ENCODE assay signal across 2 cellular contexts in genomic region chr22:40720538-40721256, GRCh38.
TF ChIP-seq lines count a peak whose summit lies in the region.

No MANE protein-coding gene starts in this region.

TF ChIP-seq in HEK293, 187 proteins besides CTCF, POLR2A, EP300 and RAD21 (continued from another document and continues in another):
- peak; percentile 15; the same call in 1 of the 2 replicates for TF ChIP-seq SP3 (tag by site-specific recombination; IDR thresholded peaks at IDR 0.05)
- TF ChIP-seq YY1 (tag by site-specific recombination; IDR thresholded peaks at IDR 0.05), result no peak
- TF ChIP-seq ZNF558 (tag by site-specific recombination; IDR thresholded peaks at IDR 0.05), result peak; percentile 67; the same call in 1 of the 2 replicates
- TF ChIP-seq WT1 (tag by site-specific recombination; IDR thresholded peaks at IDR 0.05), result peak; percentile 89
- no peak for TF ChIP-seq ZNF221 (tag by site-specific recombination; IDR thresholded peaks at IDR 0.05; ENCODE audit: borderline replicate concordance)
- 0 out of 2 replicates have a peak, but pooled peaks have one; percentile 12 for TF ChIP-seq ZNF10 (tag by site-specific recombination; IDR thresholded peaks at IDR 0.05)
- TF ChIP-seq, protein P1, sequence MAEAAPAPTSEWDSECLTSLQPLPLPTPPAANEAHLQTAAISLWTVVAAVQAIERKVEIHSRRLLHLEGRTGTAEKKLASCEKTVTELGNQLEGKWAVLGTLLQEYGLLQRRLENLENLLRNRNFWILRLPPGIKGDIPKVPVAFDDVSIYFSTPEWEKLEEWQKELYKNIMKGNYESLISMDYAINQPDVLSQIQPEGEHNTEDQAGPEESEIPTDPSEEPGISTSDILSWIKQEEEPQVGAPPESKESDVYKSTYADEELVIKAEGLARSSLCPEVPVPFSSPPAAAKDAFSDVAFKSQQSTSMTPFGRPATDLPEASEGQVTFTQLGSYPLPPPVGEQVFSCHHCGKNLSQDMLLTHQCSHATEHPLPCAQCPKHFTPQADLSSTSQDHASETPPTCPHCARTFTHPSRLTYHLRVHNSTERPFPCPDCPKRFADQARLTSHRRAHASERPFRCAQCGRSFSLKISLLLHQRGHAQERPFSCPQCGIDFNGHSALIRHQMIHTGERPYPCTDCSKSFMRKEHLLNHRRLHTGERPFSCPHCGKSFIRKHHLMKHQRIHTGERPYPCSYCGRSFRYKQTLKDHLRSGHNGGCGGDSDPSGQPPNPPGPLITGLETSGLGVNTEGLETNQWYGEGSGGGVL (tag by site-specific recombination; IDR thresholded peaks at IDR 0.05), result peak; percentile 62; the same call in 1 of the 2 replicates
- TF ChIP-seq, protein P2, sequence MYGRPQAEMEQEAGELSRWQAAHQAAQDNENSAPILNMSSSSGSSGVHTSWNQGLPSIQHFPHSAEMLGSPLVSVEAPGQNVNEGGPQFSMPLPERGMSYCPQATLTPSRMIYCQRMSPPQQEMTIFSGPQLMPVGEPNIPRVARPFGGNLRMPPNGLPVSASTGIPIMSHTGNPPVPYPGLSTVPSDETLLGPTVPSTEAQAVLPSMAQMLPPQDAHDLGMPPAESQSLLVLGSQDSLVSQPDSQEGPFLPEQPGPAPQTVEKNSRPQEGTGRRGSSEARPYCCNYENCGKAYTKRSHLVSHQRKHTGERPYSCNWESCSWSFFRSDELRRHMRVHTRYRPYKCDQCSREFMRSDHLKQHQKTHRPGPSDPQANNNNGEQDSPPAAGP (tag by site-specific recombination; IDR thresholded peaks at IDR 0.05), result peak; percentile 79; the same call in 1 of the 2 replicates
- TF ChIP-seq ZNF501 (tag by site-specific recombination; IDR thresholded peaks at IDR 0.05), result no peak
- no peak for TF ChIP-seq ZNF292 (tag by site-specific recombination; IDR thresholded peaks at IDR 0.05; ENCODE audit: borderline replicate concordance, low read depth)
- no peak for TF ChIP-seq ZNF701 (tag by site-specific recombination; IDR thresholded peaks at IDR 0.05)
- TF ChIP-seq BCL11B (tag by site-specific recombination; IDR thresholded peaks at IDR 0.05; ENCODE audit: low read depth), result peak; percentile 51; the same call in 1 of the 2 replicates
- peak; percentile 63 for TF ChIP-seq EGR2 (tag by site-specific recombination; IDR thresholded peaks at IDR 0.05; ENCODE audit: low read depth)
- no peak for TF ChIP-seq ZNF37A (tag by site-specific recombination; IDR thresholded peaks at IDR 0.05)
- no peak for TF ChIP-seq ZNF677 (tag by site-specific recombination; IDR thresholded peaks at IDR 0.05)
- peak; percentile 75 for TF ChIP-seq GLIS1 (tag by site-specific recombination; IDR thresholded peaks at IDR 0.05)
- TF ChIP-seq ZNF449 (tag by site-specific recombination; IDR thresholded peaks at IDR 0.05), result peak; percentile 49; the same call in 1 of the 2 replicates
- peak; percentile 55; the same call in 1 of the 2 replicates for TF ChIP-seq ZBTB21 (tag by site-specific recombination; IDR thresholded peaks at IDR 0.05)
- no peak for TF ChIP-seq ZNF138 (tag by site-specific recombination; IDR thresholded peaks at IDR 0.05; ENCODE audit: borderline replicate concordance)
- no peak for TF ChIP-seq ZNF549 (tag by site-specific recombination; IDR thresholded peaks at IDR 0.05)
- peak; percentile 70 for TF ChIP-seq INSM2 (tag by site-specific recombination; IDR thresholded peaks at IDR 0.05)
- no peak for TF ChIP-seq ZNF266 (tag by site-specific recombination; IDR thresholded peaks at IDR 0.05; ENCODE audit: low read depth)
- peak; percentile 71 for TF ChIP-seq ZFHX2 (tag by site-specific recombination; conservative IDR thresholded peaks at IDR 0.05)
- peak; percentile 97 for TF ChIP-seq ZEB2 (tag by site-specific recombination; IDR thresholded peaks at IDR 0.05)
- peak; percentile 66 for TF ChIP-seq ZBTB8A (tag by site-specific recombination; IDR thresholded peaks at IDR 0.05)
- peak; percentile 77 for TF ChIP-seq IKZF3 (tag by site-specific recombination; IDR thresholded peaks at IDR 0.05)
- TF ChIP-seq ZNF561 (tag by site-specific recombination; IDR thresholded peaks at IDR 0.05; ENCODE audit: borderline replicate concordance), result peak; percentile 66; the same call in 1 of the 2 replicates
- TF ChIP-seq KLF8 (tag by site-specific recombination; IDR thresholded peaks at IDR 0.05), result peak; percentile 77
- 0 out of 2 replicates have a peak, but pooled peaks have one; percentile 10 for TF ChIP-seq ZFP37 (tag by site-specific recombination; IDR thresholded peaks at IDR 0.05)
- TF ChIP-seq ZNF2 (tag by site-specific recombination; IDR thresholded peaks at IDR 0.05), result no peak; the same call in 1 of the 2 replicates
- TF ChIP-seq ZNF335 (tag by site-specific recombination; conservative IDR thresholded peaks at IDR 0.05), result 0 out of 2 replicates have a peak, but pooled peaks have one; percentile 33
- peak; percentile 58; the same call in 1 of the 2 replicates for TF ChIP-seq FEZF1 (tag by site-specific recombination; IDR thresholded peaks at IDR 0.05)
- no peak for TF ChIP-seq ZFP41 (tag by site-specific recombination; IDR thresholded peaks at IDR 0.05; ENCODE audit: borderline replicate concordance)

TF ChIP-seq in K562, 482 proteins besides CTCF, POLR2A, EP300 and RAD21 (continued from another document):
- no peak for TF ChIP-seq PBX2 (CRISPR knock-in tag; IDR thresholded peaks at IDR 0.05; ENCODE audit: low read depth)
- TF ChIP-seq PBX2 (tag; conservative IDR thresholded peaks at IDR 0.05; ENCODE audit: low read depth), result peak; percentile 55; the same call in 1 of the 2 replicates
- no peak for TF ChIP-seq PCBP1 (IDR thresholded peaks at IDR 0.05; ENCODE audit: low read depth, low read length, poor library complexity, severe bottlenecking)
- TF ChIP-seq MAFG (tag; conservative IDR thresholded peaks at IDR 0.05), result no peak
- TF ChIP-seq BCOR (IDR thresholded peaks at IDR 0.05), result no peak
